ENCODE assay signal across 16 cellular contexts in the genomic region with DNA sequence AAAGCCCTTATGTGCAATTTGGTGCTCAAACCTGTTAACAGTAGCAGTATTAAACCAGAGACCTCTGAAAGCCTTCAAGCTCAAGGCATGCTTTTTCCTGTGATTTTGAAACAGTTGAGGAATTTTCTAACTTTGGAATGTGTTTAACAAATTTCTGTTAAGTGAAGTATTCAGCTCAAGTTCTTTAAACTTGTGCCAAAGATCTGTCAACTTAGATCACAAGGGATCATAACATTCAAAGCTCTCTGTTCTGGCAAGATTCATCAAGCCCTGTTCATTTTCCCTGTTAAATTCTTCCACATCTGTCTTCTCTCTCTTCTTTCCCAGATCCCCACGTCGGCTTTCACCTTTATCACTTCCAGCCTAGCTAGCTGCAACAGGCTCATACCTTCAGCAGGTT.
"Had no signal": no experiment of that assay in that cellular context is flagged by ENCODE, and none has a peak within 500 bp of the region (broad histone marks: within the 10 kb centered on the region; RNA-seq: fewer than 3 reads in every experiment).

No MANE protein-coding gene starts in this region.

- ATAC-seq: activated CD4-positive, CD25-positive, alpha-beta regulatory T cell treated with anti-CD3 and anti-CD28 coated beads, Interleukin-2, amount 50 U/mL, for 24 hours had no signal

- DNase-seq: activated CD4-positive, alpha-beta T cell treated with anti-CD3 and anti-CD28 coated beads, Interleukin-2, amount 50 U/mL, for 4 hours; activated effector memory CD4-positive, alpha-beta T cell treated with Interleukin-2 at 50 U/mL for 16 hours; activated T-cell treated with anti-CD3 and anti-CD28 coated beads, Interleukin-2, amount 50 U/mL, for 1 hour; amygdala; cerebellar nuclear complex; endodermal cell; kidney glomerular epithelial cell; midbrain; retina; small intestine; T-helper 2 cell had no signal

- H3K4me3 ChIP-seq: tibial nerve had no signal

- H3K4me3 Mint-ChIP-seq: activated naive CD4-positive, alpha-beta T cell treated with anti-CD3 and anti-CD28 coated beads, Interleukin-2, amount 50 U/mL, for 24 hours; endodermal cell had no signal

- H3K36me3 Mint-ChIP-seq: activated naive CD4-positive, alpha-beta T cell treated with anti-CD3 and anti-CD28 coated beads, Interleukin-2, amount 50 U/mL, for 24 hours had no signal

- H3K9ac ChIP-seq: parathyroid adenoma had no signal

- H3K9me3 ChIP-seq: tibial nerve had no signal

- FAIRE-seq: small intestine, TTC549 had no signal

- H3K79me2 ChIP-seq: parathyroid adenoma had no signal

- H2AFZ ChIP-seq: parathyroid adenoma had no signal

- H3K27me3 ChIP-seq: tibial nerve had no signal

- H3K9me3 Mint-ChIP-seq: activated naive CD4-positive, alpha-beta T cell treated with anti-CD3 and anti-CD28 coated beads, Interleukin-2, amount 50 U/mL, for 24 hours; endodermal cell had no signal

- H3K36me3 ChIP-seq: tibial nerve had no signal

- H3K27ac Mint-ChIP-seq: activated naive CD4-positive, alpha-beta T cell treated with anti-CD3 and anti-CD28 coated beads, Interleukin-2, amount 50 U/mL, for 24 hours; endodermal cell had no signal

- H3K27ac ChIP-seq: parathyroid adenoma, tibial nerve had no signal

- H3K4me1 Mint-ChIP-seq: activated naive CD4-positive, alpha-beta T cell treated with anti-CD3 and anti-CD28 coated beads, Interleukin-2, amount 50 U/mL, for 24 hours; endodermal cell had no signal
